In genomic region chr19:4343056-4343844, GRCh38 we compare ENCODE assay signal across 8 cellular contexts. TPM values are rescaled to one million over a fixed set of nuclear protein-coding genes. Genes with fewer than 3 reads are reported as not detected.
DNase-seq lines count a peak whose midpoint lies in the region; ATAC-seq and TF ChIP-seq lines count a peak whose summit lies in the region.

TSS of gene MPND (plus strand) at chr19:4343562. CDS start at chr19:4343594, 32 bp downstream.

- H3K4me3 ChIP-seq in CD8-positive, alpha-beta memory T cell (ENCODE audit: low read length): peak within 1 kb of the TSS; percentile 92
- peak within 1 kb of the TSS; percentile 63 for H3K4me3 ChIP-seq in NT2/D1 (ENCODE audit: insufficient read length, low read depth)
- H3K4me3 ChIP-seq in mucosa of descending colon: peak within 1 kb of the TSS; percentile 57

- H3K9me3 ChIP-seq in CD8-positive, alpha-beta memory T cell (ENCODE audit: low read length): no peaks in the 10 kb centered on the region
- H3K9me3 ChIP-seq in NT2/D1 (ENCODE audit: insufficient read depth, low read length) (no peaks in the 10 kb centered on the region), mucosa of descending colon (no peaks in the 10 kb centered on the region)

- peaks cover 22% of the 10 kb centered on the region for H3K4me1 ChIP-seq in CD8-positive, alpha-beta memory T cell (ENCODE audit: insufficient read depth, low read length)
- H3K4me1 ChIP-seq in NT2/D1 (ENCODE audit: insufficient read depth, insufficient read length) (peaks cover 12% of the 10 kb centered on the region), mucosa of descending colon (ENCODE audit: low read depth) (peaks cover 26% of the 10 kb centered on the region)

- peak; percentile 87 to 94 (median 90) for DNase-seq in CD8-positive, alpha-beta memory T cell
- DNase-seq in HPDE6-E6E7 (ENCODE audit: extremely low spot score): peak; percentile 73
- peak; percentile 71 for DNase-seq in NT2/D1 (ENCODE audit: low read depth, low spot score)
- peak; percentile 97 for DNase-seq in activated CD8-positive, alpha-beta memory T cell treated with anti-CD3 and anti-CD28 coated beads, Interleukin-2, amount 50 U/mL, for 48 hours
- DNase-seq in epidermal melanocyte (ENCODE audit: insufficient read length, low spot score): peak; percentile 30
- peak; percentile 95 to 98 (median 97) for DNase-seq in mucosa of descending colon
- DNase-seq in stimulated activated CD8-positive, alpha-beta memory T cell treated with anti-CD3 and anti-CD28 coated beads, Interleukin-4, amount 100 ng/mL, for 24 hours (ENCODE audit: low read depth): peak; percentile 93

- no peak for TF ChIP-seq CTCF in mucosa of descending colon (IDR thresholded peaks at IDR 0.05)

- H3K27ac ChIP-seq in CD8-positive, alpha-beta memory T cell (ENCODE audit: low read depth, low read length): peak within 1 kb of the TSS; percentile 80

- CTCF ChIA-PET in CD8-positive, alpha-beta memory T cell (lab: Charles Lee): interaction anchor here (0.9 to 3.5 kb wide), 10 partner anchors 10 to 96 kb away, joined by 3 to 30 read pairs (median 5); partner anchors contain the start of genes CHAF1A, SH3GL1, TMIGD2 and YJU2

- H3K4me1 Mint-ChIP-seq in CD8-positive, alpha-beta memory T cell: peaks cover 25 to 42% (median 34%) of the 10 kb centered on the region in 3 donors

- POLR2A ChIA-PET in CD8-positive, alpha-beta memory T cell (lab: Charles Lee): interaction anchor here (0.9 to 2.0 kb wide), 12 partner anchors 9 to 128 kb away, joined by 3 to 12 read pairs (median 4); partner anchors contain the start of genes CHAF1A, HDGFL2, SH3GL1 and YJU2

- peak within 1 kb of the TSS; percentile 94 for H3K9ac ChIP-seq in NT2/D1 (ENCODE audit: insufficient read length, low read depth)

- peaks cover 0 to 3% of the 10 kb centered on the region in 2 donors for H3K27me3 Mint-ChIP-seq in CD8-positive, alpha-beta memory T cell

- no peaks in the 10 kb centered on the region for H3K27me3 ChIP-seq in CD8-positive, alpha-beta memory T cell (ENCODE audit: insufficient read depth, low read length, poor library complexity, severe bottlenecking)
- H3K27me3 ChIP-seq in NT2/D1 (ENCODE audit: insufficient read depth, insufficient read length): peaks cover 35% of the 10 kb centered on the region

- peak within 1 kb of the TSS; percentile 80 to 96 (median 91) for H3K4me3 Mint-ChIP-seq in CD8-positive, alpha-beta memory T cell

- H3K36me3 Mint-ChIP-seq in CD8-positive, alpha-beta memory T cell: peaks cover 0 to 24% (median 3%) of the 10 kb centered on the region in 3 donors

- no peaks in the 10 kb centered on the region for H3K9me3 Mint-ChIP-seq in CD8-positive, alpha-beta memory T cell

- intact Hi-C loops in mucosa of descending colon (cut with DNase I, micrococcal nuclease): no loop called here

- no peaks in the 10 kb centered on the region for H3K36me3 ChIP-seq in CD8-positive, alpha-beta memory T cell (ENCODE audit: insufficient read depth, low read length)
- H3K36me3 ChIP-seq in NT2/D1 (ENCODE audit: insufficient read depth, insufficient read length, low read length): peaks cover 11% of the 10 kb centered on the region
- H3K36me3 ChIP-seq in mucosa of descending colon (ENCODE audit: low read depth): peaks cover 5% of the 10 kb centered on the region

- peak; percentile 57 for ATAC-seq in GM19463 (IDR thresholded peaks at IDR 0.05; ENCODE audit: unreplicated experiment)
- ATAC-seq in mucosa of descending colon: peak; percentile 73

- H3K27ac Mint-ChIP-seq in CD8-positive, alpha-beta memory T cell: peak within 1 kb of the TSS; percentile 82 to 99 (median 92)

RNA-seq across cellular contexts. Expression of gene MPND, which starts in this region (rescaled TPM):
- 10 to 100 TPM; 17.0 to 18.3 TPM for total RNA-seq in CD8-positive, alpha-beta memory T cell
- polyA plus RNA-seq in CD8-positive, alpha-beta memory T cell: 8.4 TPM
- 10 to 100 TPM; 43.8 to 82.8 (median 49.0) TPM for total RNA-seq in mucosa of descending colon

Comparison
In these comparisons a context has a peak if more than half of its experiments do, and no peak if none do; other contexts are left out.
1. Peak in every context shown above with its lines: DNase-seq, ATAC-seq, H3K4me3 ChIP-seq and H3K27ac ChIP-seq.
2. DNase-seq: peak in every context shown above with its lines; median percentile 97 in activated CD8-positive, alpha-beta memory T cell treated with anti-CD3 and anti-CD28 coated beads, Interleukin-2, amount 50 U/mL, for 48 hours; 97 in mucosa of descending colon; 93 in stimulated activated CD8-positive, alpha-beta memory T cell treated with anti-CD3 and anti-CD28 coated beads, Interleukin-4, amount 100 ng/mL, for 24 hours; 90 in CD8-positive, alpha-beta memory T cell; 73 in HPDE6-E6E7; 71 in NT2/D1; 30 in epidermal melanocyte.